Comparison of ENCODE assay signal across 26 cellular contexts in the genomic region with DNA sequence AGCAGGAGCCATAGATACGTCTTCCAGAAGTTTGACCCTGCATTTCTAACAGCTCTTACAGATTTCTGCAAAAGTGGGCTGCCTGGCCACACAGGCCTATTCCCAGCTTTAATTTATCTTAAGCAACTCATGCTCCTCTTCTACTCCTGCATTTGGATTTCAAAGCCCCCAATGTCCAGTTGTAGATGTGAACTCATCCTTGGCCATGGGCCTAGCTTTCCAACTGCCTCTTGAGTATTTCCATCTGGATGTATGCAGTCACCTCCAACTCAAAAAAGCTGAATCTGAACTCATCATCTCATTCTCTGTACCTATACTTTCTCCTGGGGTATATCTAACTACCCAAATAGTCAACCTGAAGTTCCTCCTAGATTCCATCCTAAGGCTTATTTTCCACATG.
"Had no signal": no experiment of that assay in that cellular context is flagged by ENCODE, and none has a peak within 500 bp of the region (broad histone marks: within the 10 kb centered on the region; RNA-seq: fewer than 3 reads in every experiment).

No MANE protein-coding gene starts in this region.

- H3K27ac ChIP-seq: pancreas, suprapubic skin, transverse colon, upper lobe of right lung, uterus had no signal

- ATAC-seq: effector memory CD8-positive, alpha-beta T cell; mucosa of descending colon; natural killer cell treated with Interleukin-12 subunit alpha and Interleukin-12 subunit beta and Interleukin-15 and Interleukin-18, amount 100 ng/mL, for 72 hours; pancreas; sciatic nerve; stimulated activated naive CD8-positive, alpha-beta T cell treated with anti-CD3 and anti-CD28 coated beads, Interleukin-15, amount 100 ng/mL, for 72 hours had no signal

- H3K27ac Mint-ChIP-seq: effector memory CD8-positive, alpha-beta T cell; immature natural killer cell; memory B cell; mesothelial cell of epicardium; naive B cell; natural killer cell treated with Interleukin-12 subunit alpha and Interleukin-12 subunit beta and Interleukin-15 and Interleukin-18, amount 100 ng/mL, for 72 hours had no signal

- H3K36me3 Mint-ChIP-seq: immature natural killer cell; memory B cell; naive B cell; natural killer cell treated with Interleukin-12 subunit alpha and Interleukin-12 subunit beta and Interleukin-15 and Interleukin-18, amount 100 ng/mL, for 72 hours had no signal

- H3K4me3 Mint-ChIP-seq: effector memory CD8-positive, alpha-beta T cell; immature natural killer cell; memory B cell; mesothelial cell of epicardium; naive B cell; natural killer cell treated with Interleukin-12 subunit alpha and Interleukin-12 subunit beta and Interleukin-15 and Interleukin-18, amount 100 ng/mL, for 72 hours; stimulated activated naive CD8-positive, alpha-beta T cell treated with anti-CD3 and anti-CD28 coated beads, Interleukin-15, amount 100 ng/mL, for 72 hours had no signal

- H3K27me3 ChIP-seq: pancreas, suprapubic skin, transverse colon, upper lobe of right lung, uterus had no signal

- H3K4me1 Mint-ChIP-seq: immature natural killer cell; memory B cell; mesothelial cell of epicardium; naive B cell; stimulated activated naive CD8-positive, alpha-beta T cell treated with anti-CD3 and anti-CD28 coated beads, Interleukin-15, amount 100 ng/mL, for 72 hours had no signal

- H3K9me3 ChIP-seq: mucosa of descending colon, pancreas, suprapubic skin, transverse colon, upper lobe of right lung, uterus had no signal

- H3K36me3 ChIP-seq: pancreas, suprapubic skin, transverse colon, uterus had no signal

- H3K27me3 Mint-ChIP-seq: effector memory CD8-positive, alpha-beta T cell; memory B cell; naive B cell; natural killer cell treated with Interleukin-12 subunit alpha and Interleukin-12 subunit beta and Interleukin-15 and Interleukin-18, amount 100 ng/mL, for 72 hours; stimulated activated naive CD8-positive, alpha-beta T cell treated with anti-CD3 and anti-CD28 coated beads, Interleukin-15, amount 100 ng/mL, for 72 hours had no signal

- H3K4me1 ChIP-seq: pancreas, suprapubic skin, transverse colon, upper lobe of right lung, uterus had no signal

- H3K9me3 Mint-ChIP-seq: effector memory CD8-positive, alpha-beta T cell; natural killer cell treated with Interleukin-12 subunit alpha and Interleukin-12 subunit beta and Interleukin-15 and Interleukin-18, amount 100 ng/mL, for 72 hours; stimulated activated naive CD8-positive, alpha-beta T cell treated with anti-CD3 and anti-CD28 coated beads, Interleukin-15, amount 100 ng/mL, for 72 hours had no signal

- H3K4me2 ChIP-seq: smooth muscle cell had no signal

- DNase-seq: cerebellar nuclear complex; cortex of kidney; effector memory CD8-positive, alpha-beta T cell; hypothalamus; immature natural killer cell; islet precursor cell; kidney glomerular epithelial cell; mucosa of descending colon; naive B cell; pancreas; stimulated activated CD4-positive, alpha-beta T cell treated with anti-CD3 and anti-CD28 coated beads, Interleukin-12 subunit alpha, Interleukin-12 subunit beta, amount 100 ng/mL, for 4 hours; stimulated activated CD4-positive, alpha-beta T cell treated with anti-CD3 and anti-CD28 coated beads, Interleukin-1b, Interleukin-23, amount 100 ng/mL, for 48 hours; stimulated activated CD4-positive, alpha-beta T cell treated with anti-CD3 and anti-CD28 coated beads, Interleukin-4, amount 100 ng/mL, for 1 hour; stimulated activated CD8-positive, alpha-beta memory T cell treated with anti-CD3 and anti-CD28 coated beads, Interleukin-4, amount 100 ng/mL, for 48 hours; stimulated activated naive CD4-positive, alpha-beta T cell; stimulated activated naive CD8-positive, alpha-beta T cell treated with anti-CD3 and anti-CD28 coated beads, Interleukin-15, amount 100 ng/mL, for 72 hours; transverse colon; upper lobe of right lung; uterus had no signal

- H3K4me3 ChIP-seq: lung, mucosa of descending colon, pancreas, smooth muscle cell, suprapubic skin, transverse colon, upper lobe of right lung, uterus had no signal
